32 cellular contexts compared by ENCODE assay signal in genomic region chr1:177746168-177746567, GRCh38.
"Had no signal": no experiment of that assay in that cellular context is flagged by ENCODE, and none has a peak within 500 bp of the region (broad histone marks: within the 10 kb centered on the region; RNA-seq: fewer than 3 reads in every experiment).

No MANE protein-coding gene starts in this region.

- H3K9me3 Mint-ChIP-seq: activated B cell treated with CpG ODN at 0.5 μM for 24 hours; activated naive CD8-positive, alpha-beta T cell treated with anti-CD3 and anti-CD28 coated beads, Interleukin-2, amount 50 U/mL, for 24 hours; T-helper 2 cell treated with Interferon-gamma antibody and Interleukin-4, amounts not matched to agents 5 μg/mL and 100 μg/mL, for 36 hours had no signal

- ATAC-seq: activated CD4-positive, CD25-positive, alpha-beta regulatory T cell treated with anti-CD3 and anti-CD28 coated beads, Interleukin-2, amount 50 U/mL, for 24 hours; activated CD8-positive, alpha-beta T cell treated with anti-CD3 and anti-CD28 coated beads for 36 hours; activated naive CD8-positive, alpha-beta T cell treated with anti-CD3 and anti-CD28 coated beads, Interleukin-2, amount 50 U/mL, for 24 hours; activated T-cell treated with anti-CD3 and anti-CD28 coated beads, Interleukin-2, amount 50 U/mL, for 4 hours; activated T-helper 17 cell treated with anti-CD3 and anti-CD28 coated beads, Interleukin-2, amount 50 U/mL, for 72 hours; body of pancreas; effector memory CD8-positive, alpha-beta T cell; foreskin keratinocyte; gastrocnemius medialis; T-helper 17 cell had no signal

- H3K36me3 Mint-ChIP-seq: activated naive CD4-positive, alpha-beta T cell treated with anti-CD3 and anti-CD28 coated beads, Interleukin-2, amount 50 U/mL, for 24 hours; activated naive CD8-positive, alpha-beta T cell treated with anti-CD3 and anti-CD28 coated beads for 36 hours had no signal

- DNase-seq: activated B cell treated with CpG ODN at 0.5 μM for 24 hours; activated CD4-positive, alpha-beta T cell treated with anti-CD3 and anti-CD28 coated beads for 48 hours; activated CD4-positive, alpha-beta T cell treated with anti-CD3 and anti-CD28 coated beads, Interleukin-2, amount 50 U/mL, for 1 hour; activated CD4-positive, alpha-beta T cell treated with anti-CD3 and anti-CD28 coated beads, Interleukin-2, amount 50 U/mL, for 48 hours; activated CD8-positive, alpha-beta memory T cell treated with anti-CD3 and anti-CD28 coated beads for 24 hours; activated CD8-positive, alpha-beta T cell treated with anti-CD3 and anti-CD28 coated beads for 36 hours; activated effector memory CD4-positive, alpha-beta T cell treated with Interleukin-2 at 50 U/mL for 16 hours; activated gamma-delta T cell treated with Interleukin-2 at 50 U/mL for 16 hours; activated naive CD4-positive, alpha-beta T cell treated with Interleukin-2 at 50 U/mL for 16 hours; activated naive CD8-positive, alpha-beta T cell treated with anti-CD3 and anti-CD28 coated beads for 36 hours; activated naive CD8-positive, alpha-beta T cell treated with anti-CD3 and anti-CD28 coated beads, Interleukin-2, amount 50 U/mL, for 24 hours; activated T-cell treated with anti-CD3 and anti-CD28 coated beads, Interleukin-2, amount 50 U/mL, for 4 hours; adrenal gland; amygdala; aorta; body of pancreas; caudate nucleus; cortex of kidney; dermis blood vessel endothelial cell; effector CD4-positive, alpha-beta T cell; effector memory CD8-positive, alpha-beta T cell; erythroblast; foreskin keratinocyte; gastrocnemius medialis; T-helper 1 cell; T-helper 17 cell; T1000; WERI-Rb-1 had no signal

- H3K4me3 Mint-ChIP-seq: activated B cell treated with CpG ODN at 0.5 μM for 24 hours; activated CD8-positive, alpha-beta T cell treated with anti-CD3 and anti-CD28 coated beads for 36 hours; activated naive CD4-positive, alpha-beta T cell treated with anti-CD3 and anti-CD28 coated beads, Interleukin-2, amount 50 U/mL, for 24 hours; activated naive CD8-positive, alpha-beta T cell treated with anti-CD3 and anti-CD28 coated beads for 36 hours; activated naive CD8-positive, alpha-beta T cell treated with anti-CD3 and anti-CD28 coated beads, Interleukin-2, amount 50 U/mL, for 24 hours; activated T-cell treated with anti-CD3 and anti-CD28 coated beads, Interleukin-2, amount 50 U/mL, for 4 hours; activated T-helper 17 cell treated with anti-CD3 and anti-CD28 coated beads, Interleukin-2, amount 50 U/mL, for 72 hours; effector memory CD8-positive, alpha-beta T cell; T-helper 17 cell; T-helper 2 cell treated with Interferon-gamma antibody and Interleukin-4, amounts not matched to agents 5 μg/mL and 100 μg/mL, for 36 hours had no signal

- H3K27me3 Mint-ChIP-seq: activated CD8-positive, alpha-beta T cell treated with anti-CD3 and anti-CD28 coated beads for 36 hours; activated naive CD4-positive, alpha-beta T cell treated with anti-CD3 and anti-CD28 coated beads, Interleukin-2, amount 50 U/mL, for 24 hours; activated naive CD8-positive, alpha-beta T cell treated with anti-CD3 and anti-CD28 coated beads for 36 hours; activated naive CD8-positive, alpha-beta T cell treated with anti-CD3 and anti-CD28 coated beads, Interleukin-2, amount 50 U/mL, for 24 hours; activated T-helper 17 cell treated with anti-CD3 and anti-CD28 coated beads, Interleukin-2, amount 50 U/mL, for 72 hours; effector memory CD8-positive, alpha-beta T cell; T-helper 17 cell had no signal

- H3K4me1 Mint-ChIP-seq: activated B cell treated with CpG ODN at 0.5 μM for 24 hours; activated naive CD4-positive, alpha-beta T cell treated with anti-CD3 and anti-CD28 coated beads, Interleukin-2, amount 50 U/mL, for 24 hours; activated naive CD8-positive, alpha-beta T cell treated with anti-CD3 and anti-CD28 coated beads for 36 hours; activated naive CD8-positive, alpha-beta T cell treated with anti-CD3 and anti-CD28 coated beads, Interleukin-2, amount 50 U/mL, for 24 hours; activated T-helper 17 cell treated with anti-CD3 and anti-CD28 coated beads, Interleukin-2, amount 50 U/mL, for 72 hours; T-helper 17 cell had no signal

- H3K27ac Mint-ChIP-seq: activated B cell treated with CpG ODN at 0.5 μM for 24 hours; activated CD8-positive, alpha-beta T cell treated with anti-CD3 and anti-CD28 coated beads for 36 hours; activated naive CD4-positive, alpha-beta T cell treated with anti-CD3 and anti-CD28 coated beads, Interleukin-2, amount 50 U/mL, for 24 hours; activated naive CD8-positive, alpha-beta T cell treated with anti-CD3 and anti-CD28 coated beads for 36 hours; activated naive CD8-positive, alpha-beta T cell treated with anti-CD3 and anti-CD28 coated beads, Interleukin-2, amount 50 U/mL, for 24 hours; activated T-helper 17 cell treated with anti-CD3 and anti-CD28 coated beads, Interleukin-2, amount 50 U/mL, for 72 hours; effector memory CD8-positive, alpha-beta T cell; T-helper 17 cell; T-helper 2 cell treated with Interferon-gamma antibody and Interleukin-4, amounts not matched to agents 5 μg/mL and 100 μg/mL, for 36 hours had no signal
